ENCODE assay signal across 1 cellular context in the genomic region with DNA sequence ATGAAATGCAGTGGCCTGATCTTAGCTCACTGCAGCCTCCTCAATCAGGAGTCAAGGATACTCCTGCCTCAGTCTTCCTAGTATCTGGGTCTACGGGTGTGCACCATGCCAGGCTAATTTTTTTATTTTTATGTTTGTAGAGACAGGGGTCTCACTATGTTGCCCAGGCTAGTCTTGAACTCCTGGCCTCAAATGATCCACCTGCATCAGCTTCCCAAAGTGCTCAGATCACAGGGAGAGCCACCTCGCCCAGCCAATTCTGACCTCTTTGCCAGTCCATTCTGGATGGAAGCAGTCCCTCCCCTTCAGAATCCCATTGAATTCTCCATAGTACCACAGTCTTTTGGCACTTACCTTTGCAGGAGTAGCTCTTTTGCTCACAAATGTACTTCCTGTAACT.
TF ChIP-seq lines count a peak whose summit lies in the region.

No MANE protein-coding gene starts in this region.

TF ChIP-seq in H1, 55 proteins besides CTCF, POLR2A, EP300 and RAD21:
- TF ChIP-seq POU5F1 (IDR thresholded peaks at IDR 0.05; ENCODE audit: low read depth, low read length), result no peak
- TF ChIP-seq GTF2F1 (IDR thresholded peaks at IDR 0.05; ENCODE audit: borderline replicate concordance, low read depth, low read length), result no peak
- TF ChIP-seq CHD2 (IDR thresholded peaks at IDR 0.05; ENCODE audit: low read length), result no peak
- TF ChIP-seq RFX5 (IDR thresholded peaks at IDR 0.05; ENCODE audit: borderline replicate concordance, low read depth, low read length), result no peak
- TF ChIP-seq CTBP2 (IDR thresholded peaks at IDR 0.05; ENCODE audit: borderline replicate concordance, insufficient read depth, insufficient read length, low read length), result no peak
- TF ChIP-seq TCF12 (IDR thresholded peaks at IDR 0.05; ENCODE audit: low read depth, low read length), result no peak
- TF ChIP-seq ASH2L (IDR thresholded peaks at IDR 0.05; ENCODE audit: low read length), result no peak
- no peak for TF ChIP-seq SIRT6 (IDR thresholded peaks at IDR 0.05; ENCODE audit: low read length)
- TF ChIP-seq PHF8 (conservative IDR thresholded peaks at IDR 0.05; ENCODE audit: low read depth, low read length), result no peak
- TF ChIP-seq SP2 (IDR thresholded peaks at IDR 0.05; ENCODE audit: low read length), result no peak
- no peak for TF ChIP-seq TEAD4 (IDR thresholded peaks at IDR 0.05; ENCODE audit: low read depth, low read length)
- no peak for TF ChIP-seq JUND (IDR thresholded peaks at IDR 0.05; ENCODE audit: low read length)
- no peak for TF ChIP-seq SUZ12 (IDR thresholded peaks at IDR 0.05; ENCODE audit: low read length)
